ENCODE assay signal across 21 cellular contexts in genomic region chr5:146732966-146733365, GRCh38.
"Had no signal": no experiment of that assay in that cellular context is flagged by ENCODE, and none has a peak within 500 bp of the region (broad histone marks: within the 10 kb centered on the region; RNA-seq: fewer than 3 reads in every experiment).

No MANE protein-coding gene starts in this region.

- H3K4me3 ChIP-seq: lower lobe of right lung, prostate gland, stomach, vagina had no signal

- H3K9me3 ChIP-seq: prostate gland, vagina had no signal

- H3K4me1 ChIP-seq: lower lobe of right lung, prostate gland, stomach, vagina had no signal

- H3K27ac ChIP-seq: lower lobe of right lung, prostate gland, stomach, vagina had no signal

- H3K27ac Mint-ChIP-seq: activated CD4-positive, alpha-beta memory T cell treated with anti-CD3 and anti-CD28 coated beads, Interleukin-2, amount 10 ng/mL, durations not matched to agents 7 days and 5 days; activated CD8-positive, alpha-beta memory T cell treated with anti-CD3 and anti-CD28 coated beads, Interleukin-2, amount 10 ng/mL, durations not matched to agents 7 days and 5 days; activated naive CD8-positive, alpha-beta T cell treated with anti-CD3 and anti-CD28 coated beads, Interleukin-2, amount 10 ng/mL, durations not matched to agents 7 days and 5 days; activated T-helper 17 cell treated with anti-CD3 and anti-CD28 coated beads, Interleukin-2, amount 50 U/mL, for 72 hours; dendritic cell treated with granulocyte-macrophage colony-stimulating factor and Interleukin-4, amounts not matched to agents 40 ng/mL and 50 ng/mL, for 4 days; T-cell; WTC11 had no signal

- H3K4me3 Mint-ChIP-seq: activated CD4-positive, alpha-beta memory T cell treated with anti-CD3 and anti-CD28 coated beads, Interleukin-2, amount 10 ng/mL, durations not matched to agents 7 days and 5 days; activated CD8-positive, alpha-beta memory T cell treated with anti-CD3 and anti-CD28 coated beads, Interleukin-2, amount 10 ng/mL, durations not matched to agents 7 days and 5 days; activated naive CD8-positive, alpha-beta T cell treated with anti-CD3 and anti-CD28 coated beads, Interleukin-2, amount 10 ng/mL, durations not matched to agents 7 days and 5 days; activated T-helper 17 cell treated with anti-CD3 and anti-CD28 coated beads, Interleukin-2, amount 50 U/mL, for 72 hours; dendritic cell treated with granulocyte-macrophage colony-stimulating factor and Interleukin-4, amounts not matched to agents 40 ng/mL and 50 ng/mL, for 4 days; T-cell; WTC11 had no signal

- H3K36me3 ChIP-seq: lower lobe of right lung, prostate gland, stomach, vagina had no signal

- ATAC-seq: activated CD8-positive, alpha-beta memory T cell treated with anti-CD3 and anti-CD28 coated beads, Interleukin-2, amount 10 ng/mL, durations not matched to agents 7 days and 5 days; activated T-helper 17 cell treated with anti-CD3 and anti-CD28 coated beads, Interleukin-2, amount 50 U/mL, for 72 hours; lower lobe of right lung; right cardiac atrium; T-cell; WTC11 had no signal

- H3K27me3 ChIP-seq: stomach, vagina had no signal

- DNase-seq: activated CD4-positive, alpha-beta memory T cell treated with anti-CD3 and anti-CD28 coated beads, Interleukin-2, amount 10 ng/mL, durations not matched to agents 7 days and 5 days; activated CD4-positive, alpha-beta T cell treated with anti-CD3 and anti-CD28 coated beads for 48 hours; activated CD8-positive, alpha-beta memory T cell treated with anti-CD3 and anti-CD28 coated beads, Interleukin-2, amount 10 ng/mL, durations not matched to agents 7 days and 5 days; activated naive CD4-positive, alpha-beta T cell treated with Interleukin-2 at 50 U/mL for 16 hours; activated naive CD8-positive, alpha-beta T cell treated with anti-CD3 and anti-CD28 coated beads, Interleukin-2, amount 10 ng/mL, durations not matched to agents 7 days and 5 days; anterior cingulate cortex; effector memory CD4-positive, alpha-beta T cell; hypothalamus; lower lobe of right lung; right cardiac atrium; stimulated activated CD4-positive, alpha-beta T cell treated with anti-CD3 and anti-CD28 coated beads, Interleukin-2, amount 100 ng/mL, for 24 hours; stomach; T-cell; trophoblast cell had no signal

- H3K4me1 Mint-ChIP-seq: activated CD4-positive, alpha-beta memory T cell treated with anti-CD3 and anti-CD28 coated beads, Interleukin-2, amount 10 ng/mL, durations not matched to agents 7 days and 5 days; activated CD8-positive, alpha-beta memory T cell treated with anti-CD3 and anti-CD28 coated beads, Interleukin-2, amount 10 ng/mL, durations not matched to agents 7 days and 5 days; activated naive CD8-positive, alpha-beta T cell treated with anti-CD3 and anti-CD28 coated beads, Interleukin-2, amount 10 ng/mL, durations not matched to agents 7 days and 5 days; activated T-helper 17 cell treated with anti-CD3 and anti-CD28 coated beads, Interleukin-2, amount 50 U/mL, for 72 hours; T-cell had no signal

- FAIRE-seq: bronchial epithelial cell, frontal cortex had no signal
